ENCODE assay signal across 8 cellular contexts in the genomic region with DNA sequence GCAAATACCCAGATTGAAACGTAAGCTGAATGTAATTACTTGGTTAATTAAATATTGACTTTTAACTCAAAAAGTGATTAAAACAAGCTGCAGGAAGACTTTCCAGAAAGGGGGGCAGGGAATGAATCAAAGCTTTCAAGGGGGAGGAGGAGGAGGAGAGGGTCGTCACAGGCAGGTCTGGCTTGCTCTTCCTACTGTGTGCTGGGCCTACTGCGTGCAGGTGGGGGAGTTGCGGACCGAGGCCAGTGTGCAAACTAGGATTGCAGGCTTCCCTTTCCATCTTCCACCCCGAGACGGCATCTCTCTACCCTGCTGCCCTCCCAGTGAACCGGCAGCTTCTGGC. TPM values are rescaled to one million over a fixed set of nuclear protein-coding genes. Genes with fewer than 3 reads are reported as not detected.
A peak's percentile ranks its signal among the peaks of the same experiment; 100 is the strongest.
DNase-seq lines count a peak whose midpoint lies in the region; ATAC-seq and TF ChIP-seq lines count a peak whose summit lies in the region.

No MANE protein-coding gene starts in this region.

- intact Hi-C loops in left ventricle myocardium inferior (cut with micrococcal nuclease), result loop anchor here (10.0 kb wide), 1 partner anchor 831 kb away; no protein-coding TSS in a partner anchor
- intact Hi-C loops in Right ventricle myocardium superior (cut with DNase I), result no loop called here
- intact Hi-C loops in colonic mucosa (cut with DNase I), result loop anchor here (5.0 kb wide), 1 partner anchor 57 kb away; no protein-coding TSS in a partner anchor
- intact Hi-C loops in uterus (cut with DNase I; ENCODE audit: low total_unique reads), result loop anchor here (5.0 to 10.0 kb wide), 4 partner anchors 57 to 841 kb away; no protein-coding TSS in a partner anchor

- H3K9me3 ChIP-seq in left ventricle myocardium inferior (replicated peaks), result no peaks in the 10 kb centered on the region
- H3K9me3 ChIP-seq in colonic mucosa, result no peaks in the 10 kb centered on the region
- no peaks in the 10 kb centered on the region for H3K9me3 ChIP-seq in mucosa of rectum (ENCODE audit: control insufficient read depth in 2 of 2, low read length in 2 of 2)
- no peaks in the 10 kb centered on the region for H3K9me3 ChIP-seq in uterus

- no peak for TF ChIP-seq POLR2A in uterus (IDR thresholded peaks at IDR 0.05)

- H3K27ac ChIP-seq in left ventricle myocardium inferior (replicated peaks) (peak overlapping the region; percentile 84), colonic mucosa (no peak overlapping the region), mucosa of rectum (ENCODE audit: low read depth in 2 of 2, low read length in 2 of 2) (peak overlapping the region in 1 of 2 donors; percentile 16), uterus (peak overlapping the region; percentile 88 to 97)

- H3K4me1 ChIP-seq in left ventricle myocardium inferior (peaks cover 47% of the 10 kb centered on the region), colonic mucosa (no peaks in the 10 kb centered on the region), mucosa of rectum (ENCODE audit: control insufficient read depth in 2 of 2, insufficient read depth in 2 of 2, low read length in 2 of 2) (peaks cover 20 to 21% of the 10 kb centered on the region in 2 donors), uterus (peaks cover 0 to 14% of the 10 kb centered on the region in 2 donors)

- no peak for TF ChIP-seq CTCF in left ventricle myocardium inferior (IDR thresholded peaks at IDR 0.05; ENCODE audit: borderline replicate concordance)
- TF ChIP-seq CTCF in colonic mucosa (IDR thresholded peaks at IDR 0.05), result no peak
- TF ChIP-seq CTCF in uterus (IDR thresholded peaks at IDR 0.05), result no peak

- peaks cover 54% of the 10 kb centered on the region for H3K27me3 ChIP-seq in left ventricle myocardium inferior (ENCODE audit: low read depth)
- H3K27me3 ChIP-seq in colonic mucosa, result no peaks in the 10 kb centered on the region
- no peaks in the 10 kb centered on the region for H3K27me3 ChIP-seq in mucosa of rectum (ENCODE audit: control insufficient read depth in 2 of 2, insufficient read depth in 2 of 2, low read length in 2 of 2)
- H3K27me3 ChIP-seq in uterus, result no peaks in the 10 kb centered on the region

- H3K4me3 ChIP-seq in left ventricle myocardium inferior (peak overlapping the region; percentile 69), colonic mucosa (peak overlapping the region; percentile 73), mucosa of rectum (ENCODE audit: low read length in 2 of 2) (peak overlapping the region; percentile 73 to 77), uterus (peak overlapping the region; percentile 41 to 80)

- H3K9ac ChIP-seq in colonic mucosa (ENCODE audit: low read depth in 2 of 2, low read length in 2 of 2) (peak overlapping the region; percentile 58 to 74), mucosa of rectum (ENCODE audit: low read depth in 1 of 2, low read length in 2 of 2) (peak overlapping the region; percentile 41 to 73)

- DNase-seq in left ventricle myocardium inferior (no peak), Right ventricle myocardium superior (no peak), colonic mucosa (no peak), uterus (no peak), NCI-H2227 treated with DMSO at 0.1 percent for 48 hours (lab: John Stamatoyannopoulos, UW) (no peak)
- no peak for DNase-seq in effector CD4-positive, alpha-beta T cell

- no peaks in the 10 kb centered on the region for H3K36me3 ChIP-seq in left ventricle myocardium inferior
- H3K36me3 ChIP-seq in colonic mucosa, result no peaks in the 10 kb centered on the region
- no peaks in the 10 kb centered on the region for H3K36me3 ChIP-seq in mucosa of rectum (ENCODE audit: control insufficient read depth in 2 of 2, insufficient read depth in 2 of 2, low read length in 2 of 2)
- H3K36me3 ChIP-seq in uterus, result no peaks in the 10 kb centered on the region

- no peak for ATAC-seq in Right ventricle myocardium superior (ENCODE audit: poor library complexity)
- ATAC-seq in GM18519 (IDR thresholded peaks at IDR 0.05; ENCODE audit: low FRiP score, unreplicated experiment), result no peak

RNA-seq across cellular contexts. Expression of gene SULF2, which starts 1.1 kb away (rescaled TPM):
- total RNA-seq in left ventricle myocardium inferior (40.7 TPM), Right ventricle myocardium superior (32.0 TPM), colonic mucosa (100 to 1,000 TPM in 1 of 2 donors, 10 to 100 TPM in 1; 97.9 to 153 TPM), uterus (100 to 1,000 TPM in 2 of 4 donors, 10 to 100 TPM in 2; 95.9 to 558 (median 213) TPM)
